ENCODE assay signal across 8 cellular contexts in genomic region chr14:67240978-67241415, GRCh38. TPM values are rescaled to one million over a fixed set of nuclear protein-coding genes. Genes with fewer than 3 reads are reported as not detected.
DNase-seq lines count a peak whose midpoint lies in the region; ATAC-seq and TF ChIP-seq lines count a peak whose summit lies in the region.

No MANE protein-coding gene starts in this region.

- ATAC-seq in GM23338, result peak; percentile 94
- ATAC-seq in stimulated activated naive CD8-positive, alpha-beta T cell treated with anti-CD3 and anti-CD28 coated beads, Interleukin-15, Interleukin-2, amounts not matched to agents 100 U/mL and 50 U/mL, for 24 hours, result peak; percentile 96

- peak overlapping the region; percentile 100 for H2AFZ ChIP-seq in GM23338

- peaks cover 4% of the 10 kb centered on the region; the same call in 1 of the 3 replicates for H3K36me3 Mint-ChIP-seq in GM23338 (ENCODE audit: low read depth)
- peaks cover 4% of the 10 kb centered on the region for H3K36me3 Mint-ChIP-seq in nephron (ENCODE audit: low read depth)

- H4K20me1 ChIP-seq in GM23338 (replicated peaks; ENCODE audit: insufficient read depth), result no peaks in the 10 kb centered on the region; the same call in 1 of the 2 replicates

- peak overlapping the region; percentile 67 for H3K4me3 ChIP-seq in GM23338
- peak overlapping the region; percentile 87 for H3K4me3 ChIP-seq in fibroblast of the aortic adventitia (ENCODE audit: low read depth, low read length)

- peak overlapping the region; percentile 76 for H3K27ac ChIP-seq in GM23338 (ENCODE audit: low read depth)

- H3K27me3 Mint-ChIP-seq in GM23338 (ENCODE audit: insufficient read depth, low read depth, poor library complexity) (peaks cover 11% of the 10 kb centered on the region), nephron (ENCODE audit: low read depth) (peaks cover 9% of the 10 kb centered on the region)

- TF ChIP-seq CTCF in GM23338 (conservative IDR thresholded peaks at IDR 0.05; ENCODE audit: low read depth in 2 of 2), result no peak
- no peak for TF ChIP-seq CTCF in fibroblast of the aortic adventitia (IDR thresholded peaks at IDR 0.05; ENCODE audit: insufficient read depth, low read length)
- TF ChIP-seq CTCF in nephron (IDR thresholded peaks at IDR 0.05; ENCODE audit: unreplicated experiment in 3 of 3), result no peak

- DNase-seq in EH (ENCODE audit: low read depth) (peak; percentile 97), GM23338 (ENCODE audit: low spot score) (peak; percentile 97), Kasumi-1 (lab: John Stamatoyannopoulos, UW) (peak; percentile 90 to 93), RPMI8226 (peak; percentile 94), fibroblast of the aortic adventitia (ENCODE audit: low read depth) (peak; percentile 94)
- peak; percentile 89 for DNase-seq in activated T-helper 9 cell treated with anti-CD3 and anti-CD28 coated beads, Interleukin-2, amount 50 U/mL, for 16 hours (ENCODE audit: low read depth)
- peak; percentile 95 for DNase-seq in stimulated activated naive CD8-positive, alpha-beta T cell treated with anti-CD3 and anti-CD28 coated beads, Interleukin-15, Interleukin-2, amounts not matched to agents 100 U/mL and 50 U/mL, for 24 hours

- peaks cover 3% of the 10 kb centered on the region; the same call in 1 of the 2 replicates for H3K4me1 ChIP-seq in GM23338 (ENCODE audit: insufficient read depth)

- H3K4me2 ChIP-seq in GM23338, result peak overlapping the region; percentile 98

- peak overlapping the region; percentile 90 for H3K4me3 Mint-ChIP-seq in GM23338
- H3K4me3 Mint-ChIP-seq in nephron, result peak overlapping the region; percentile 81 to 94 (median 82)

- H3K4me1 Mint-ChIP-seq in GM23338 (peaks cover 12% of the 10 kb centered on the region), nephron (peaks cover 8% of the 10 kb centered on the region)

- no peaks in the 10 kb centered on the region for H3K36me3 ChIP-seq in GM23338 (ENCODE audit: insufficient read depth)

- H3K9me2 ChIP-seq in GM23338 (ENCODE audit: insufficient read depth), result no peaks in the 10 kb centered on the region

- H3K9me3 Mint-ChIP-seq in GM23338, result no peaks in the 10 kb centered on the region
- no peaks in the 10 kb centered on the region for H3K9me3 Mint-ChIP-seq in nephron

- H3K79me2 ChIP-seq in GM23338 (replicated peaks; ENCODE audit: insufficient read depth), result peaks cover 40% of the 10 kb centered on the region

- peaks cover 17% of the 10 kb centered on the region for H3K27me3 ChIP-seq in GM23338 (ENCODE audit: insufficient read depth)

- H3K27ac Mint-ChIP-seq in GM23338, result peak overlapping the region; percentile 95
- H3K27ac Mint-ChIP-seq in nephron, result peak overlapping the region; percentile 59 to 99 (median 87)

- H3F3A ChIP-seq in GM23338 (replicated peaks; ENCODE audit: low read depth), result no peaks in the 10 kb centered on the region; the same call in 1 of the 2 replicates

TF ChIP-seq in GM23338, 12 proteins besides CTCF, POLR2A, EP300 and RAD21:
- TF ChIP-seq CREB1 (CRISPR knock-in tag; IDR thresholded peaks at IDR 0.05; ENCODE audit: low read depth) (no peak), NANOG (IDR thresholded peaks at IDR 0.05; ENCODE audit: borderline replicate concordance) (no peak), ZNF462 (CRISPR knock-in tag; IDR thresholded peaks at IDR 0.05) (no peak), POLR2AphosphoS5 (IDR thresholded peaks at IDR 0.05; ENCODE audit: low read depth) (peak; percentile 67), STAT1 (IDR thresholded peaks at IDR 0.05; ENCODE audit: unreplicated experiment) (no peak), ETS1 (IDR thresholded peaks at IDR 0.05) (no peak), ZNF114 (CRISPR knock-in tag; IDR thresholded peaks at IDR 0.05) (no peak)

RNA-seq across cellular contexts. Expression of gene PALS1, which starts 0.2 kb away (rescaled TPM):
- 22.0 and 26.7 TPM in 2 replicates for total RNA-seq in GM23338 (2014; rRNA removed; shearing (Covaris generic))
- polyA plus RNA-seq in GM23338 (2016; fragmentation: Nextera tagmentation; extraction: Ambion mirVana), result 9.0 and 9.1 TPM in 2 replicates
- 23.6 and 28.4 TPM in 2 replicates for total RNA-seq in fibroblast of the aortic adventitia (ENCODE audit: low replicate concordance)

RNA-seq across cellular contexts. Expression of gene GARIN2, which starts 51.8 kb away (rescaled TPM):
- total RNA-seq in GM23338 (2014; rRNA removed; shearing (Covaris generic)), result not detected in 2 replicates
- 0.28 and 0.44 TPM in 2 replicates for polyA plus RNA-seq in GM23338 (2016; fragmentation: Nextera tagmentation; extraction: Ambion mirVana)
- not detected in 2 replicates for total RNA-seq in fibroblast of the aortic adventitia (ENCODE audit: low replicate concordance)

Comparison
In these comparisons a context has a peak if more than half of its experiments do, and no peak if none do; other contexts are left out.
1. Peak in every context shown above with its lines: DNase-seq, ATAC-seq, H3K4me3 ChIP-seq and H3K27ac ChIP-seq.